ENCODE assay signal across 1 cellular context in the genomic region with DNA sequence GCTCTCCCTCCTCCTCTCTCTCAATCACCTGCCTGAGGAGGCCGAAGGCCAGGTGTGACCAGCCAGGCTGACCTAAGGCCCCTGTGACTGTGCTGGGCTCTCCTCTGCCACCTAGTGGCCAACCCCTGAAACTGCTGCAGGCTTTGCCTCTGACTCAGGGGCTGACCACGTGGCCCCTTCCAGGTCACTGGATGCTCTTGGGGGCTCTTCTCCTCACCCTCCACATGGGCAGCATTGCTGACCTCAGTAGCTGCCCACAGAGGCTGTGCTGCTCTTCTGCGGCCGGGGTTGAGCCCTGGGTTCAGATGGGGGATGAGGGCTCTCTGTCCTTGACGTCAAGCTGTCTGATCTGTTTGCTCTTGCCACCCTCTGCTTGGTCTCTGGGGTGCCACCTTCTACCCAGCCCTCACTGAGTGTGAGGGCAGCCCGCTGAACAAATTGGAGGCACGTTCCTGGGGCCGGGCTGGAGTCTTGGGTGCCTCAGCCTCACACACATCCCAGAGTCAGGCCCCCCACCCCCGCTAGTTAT.
TF ChIP-seq lines count a peak whose summit lies in the region.

No MANE protein-coding gene starts in this region.

TF ChIP-seq in K562, 482 proteins besides CTCF, POLR2A, EP300 and RAD21 (continued from another document):
- TF ChIP-seq, protein P1, sequence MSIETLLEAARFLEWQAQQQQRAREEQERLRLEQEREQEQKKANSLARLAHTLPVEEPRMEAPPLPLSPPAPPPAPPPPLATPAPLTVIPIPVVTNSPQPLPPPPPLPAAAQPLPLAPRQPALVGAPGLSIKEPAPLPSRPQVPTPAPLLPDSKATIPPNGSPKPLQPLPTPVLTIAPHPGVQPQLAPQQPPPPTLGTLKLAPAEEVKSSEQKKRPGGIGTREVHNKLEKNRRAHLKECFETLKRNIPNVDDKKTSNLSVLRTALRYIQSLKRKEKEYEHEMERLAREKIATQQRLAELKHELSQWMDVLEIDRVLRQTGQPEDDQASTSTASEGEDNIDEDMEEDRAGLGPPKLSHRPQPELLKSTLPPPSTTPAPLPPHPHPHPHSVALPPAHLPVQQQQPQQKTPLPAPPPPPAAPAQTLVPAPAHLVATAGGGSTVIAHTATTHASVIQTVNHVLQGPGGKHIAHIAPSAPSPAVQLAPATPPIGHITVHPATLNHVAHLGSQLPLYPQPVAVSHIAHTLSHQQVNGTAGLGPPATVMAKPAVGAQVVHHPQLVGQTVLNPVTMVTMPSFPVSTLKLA (conservative IDR thresholded peaks at IDR 0.05): peak in 1 of 2 experiments; percentile 36; a peak in 1 of 4 replicates
- TF ChIP-seq ZFX (CRISPR knock-in tag; IDR thresholded peaks at IDR 0.05) (no peak), PCBP2 (IDR thresholded peaks at IDR 0.05; ENCODE audit: low read depth, low read length, poor library complexity, severe bottlenecking) (no peak), RBM22 (IDR thresholded peaks at IDR 0.05; ENCODE audit: low read depth, low read length, poor library complexity, severe bottlenecking) (no peak), MYC (IDR thresholded peaks at IDR 0.05; ENCODE audit: low read depth, low read length) (peak; percentile 77), MYC (CRISPR knock-in tag; IDR thresholded peaks at IDR 0.05; ENCODE audit: borderline replicate concordance, low read depth) (no peak), HDAC3 (IDR thresholded peaks at IDR 0.05; ENCODE audit: borderline replicate concordance, partially characterized antibody) (no peak), ELK3 (CRISPR knock-in tag; IDR thresholded peaks at IDR 0.05) (no peak), DEAF1 (CRISPR knock-in tag; IDR thresholded peaks at IDR 0.05) (no peak), CBFB (CRISPR knock-in tag; IDR thresholded peaks at IDR 0.05) (0 out of 2 replicates have a peak, but pooled peaks have one; percentile 45), FOXO4 (CRISPR knock-in tag; IDR thresholded peaks at IDR 0.05) (no peak), SMC3 (conservative IDR thresholded peaks at IDR 0.05; ENCODE audit: insufficient read depth, low read depth, low read length) (peak; percentile 41; the same call in 1 of the 2 replicates), TCF7L2 (IDR thresholded peaks at IDR 0.05; ENCODE audit: low read depth, low read length) (no peak), MCM7 (IDR thresholded peaks at IDR 0.05) (no peak), RUNX1 (IDR thresholded peaks at IDR 0.05; ENCODE audit: low read depth) (no peak), RAD51 (IDR thresholded peaks at IDR 0.05; ENCODE audit: borderline replicate concordance, low read depth) (peak; percentile 75)
- TF ChIP-seq, protein P2, sequence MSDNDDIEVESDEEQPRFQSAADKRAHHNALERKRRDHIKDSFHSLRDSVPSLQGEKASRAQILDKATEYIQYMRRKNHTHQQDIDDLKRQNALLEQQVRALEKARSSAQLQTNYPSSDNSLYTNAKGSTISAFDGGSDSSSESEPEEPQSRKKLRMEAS (CRISPR knock-in tag; IDR thresholded peaks at IDR 0.05): peak; percentile 60
- TF ChIP-seq, protein P3, sequence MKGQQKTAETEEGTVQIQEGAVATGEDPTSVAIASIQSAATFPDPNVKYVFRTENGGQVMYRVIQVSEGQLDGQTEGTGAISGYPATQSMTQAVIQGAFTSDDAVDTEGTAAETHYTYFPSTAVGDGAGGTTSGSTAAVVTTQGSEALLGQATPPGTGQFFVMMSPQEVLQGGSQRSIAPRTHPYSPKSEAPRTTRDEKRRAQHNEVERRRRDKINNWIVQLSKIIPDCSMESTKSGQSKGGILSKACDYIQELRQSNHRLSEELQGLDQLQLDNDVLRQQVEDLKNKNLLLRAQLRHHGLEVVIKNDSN (CRISPR knock-in tag; IDR thresholded peaks at IDR 0.05): peak; percentile 88
